Comparison of ENCODE assay signal across 11 cellular contexts in genomic region chr14:41280745-41281144, GRCh38.
DNase-seq lines count a peak whose midpoint lies in the region; ATAC-seq, FAIRE-seq and TF ChIP-seq lines count a peak whose summit lies in the region.
"Had no signal": no experiment of that assay in that cellular context is flagged by ENCODE, and none has a peak within 500 bp of the region (broad histone marks: within the 10 kb centered on the region; RNA-seq: fewer than 3 reads in every experiment).

No MANE protein-coding gene starts in this region.

- H4K20me1 ChIP-seq in OCI-LY7 (ENCODE audit: insufficient read depth, low read length): no peaks in the 10 kb centered on the region

- TF ChIP-seq POLR2A in heart left ventricle (IDR thresholded peaks at IDR 0.05): no peak

- H3K4me1 ChIP-seq in cardiac muscle cell (ENCODE audit: low read depth): no peaks in the 10 kb centered on the region
- H3K4me1 ChIP-seq in heart left ventricle: no peaks in the 10 kb centered on the region
- H3K4me1 ChIP-seq in OCI-LY7 (ENCODE audit: insufficient read depth, low read length, poor library complexity, severe bottlenecking): no peaks in the 10 kb centered on the region
- no peaks in the 10 kb centered on the region for H3K4me1 ChIP-seq in upper lobe of right lung
- H3K4me1 ChIP-seq: testis had no signal

- H3K4me3 ChIP-seq in cardiac muscle cell (no peak overlapping the region), heart left ventricle (no peak overlapping the region), OCI-LY7 (ENCODE audit: low read depth, low read length, poor library complexity, severe bottlenecking) (no peak overlapping the region), upper lobe of right lung (no peak overlapping the region)
- H3K4me3 ChIP-seq: testis had no signal

- CTCF ChIA-PET in OCI-LY7 (lab: Charles Lee; ENCODE audit: unreplicated experiment): no interaction called here

- H3K27me3 ChIP-seq in cardiac muscle cell (no peaks in the 10 kb centered on the region), heart left ventricle (no peaks in the 10 kb centered on the region), upper lobe of right lung (no peaks in the 10 kb centered on the region)
- H3K27me3 ChIP-seq: testis had no signal

- POLR2A ChIA-PET in OCI-LY7 (lab: Charles Lee): no interaction called here

- ATAC-seq in heart left ventricle: no peak
- peak; percentile 24 for ATAC-seq in upper lobe of right lung
- ATAC-seq in HG03108 (IDR thresholded peaks at IDR 0.05; ENCODE audit: unreplicated experiment): no peak

- H3K79me2 ChIP-seq in OCI-LY7 (ENCODE audit: insufficient read depth, low read depth, low read length): no peaks in the 10 kb centered on the region

- H3K27ac ChIP-seq in cardiac muscle cell (no peak overlapping the region), heart left ventricle (no peak overlapping the region), OCI-LY7 (ENCODE audit: low read depth, low read length, poor library complexity, severe bottlenecking) (no peak overlapping the region), upper lobe of right lung (no peak overlapping the region)
- H3K27ac ChIP-seq: testis had no signal

- no peak for FAIRE-seq in frontal cortex (lab: Jason Lieb, UNC)

- H3K4me2 ChIP-seq in OCI-LY7 (ENCODE audit: low read length): no peak overlapping the region

- TF ChIP-seq CTCF in cardiac muscle cell (IDR thresholded peaks at IDR 0.05; ENCODE audit: low read depth, low read length) (peak; percentile 49), heart left ventricle (IDR thresholded peaks at IDR 0.05) (peak in 2 of 12 donors; percentile 7 to 8), OCI-LY7 (conservative IDR thresholded peaks at IDR 0.05; ENCODE audit: low read length) (peak; percentile 35; the same call in 1 of the 2 replicates), upper lobe of right lung (IDR thresholded peaks at IDR 0.05) (peak; percentile 20)

- intact Hi-C loops in heart left ventricle (cut with DNase I): no loop called here
- intact Hi-C loops in OCI-LY7 (cut with micrococcal nuclease; ENCODE audit: unreplicated experiment): no loop called here
- intact Hi-C loops in upper lobe of right lung (cut with DNase I): no loop called here

- H3K9me2 ChIP-seq in OCI-LY7 (ENCODE audit: insufficient read depth, low read length): no peaks in the 10 kb centered on the region

- 9 to 29% (median 18%) methylated on average over 1 of the region's 1 CpG for WGBS in heart left ventricle, 4 donors

- H3K9me3 ChIP-seq in cardiac muscle cell (ENCODE audit: low read depth): no peaks in the 10 kb centered on the region
- H3K9me3 ChIP-seq in heart left ventricle: peaks cover 0 to 2% (median 0%) of the 10 kb centered on the region in 12 donors
- 0 out of 2 replicates have a peak, but pooled peaks cover 3% of the 10 kb centered on the region for H3K9me3 ChIP-seq in OCI-LY7 (ENCODE audit: low read length)
- H3K9me3 ChIP-seq in upper lobe of right lung: no peaks in the 10 kb centered on the region
- H3K9me3 ChIP-seq: testis had no signal

- DNase-seq in cardiac muscle cell (ENCODE audit: low read depth in 1 of 2, low spot score in 1 of 2) (peak; percentile 7 to 48), heart left ventricle (no peak), OCI-LY7 (ENCODE audit: low spot score) (no peak), fibroblast of the conjunctiva (ENCODE audit: low read depth) (peak; percentile 6), upper lobe of right lung (no peak), cerebellar cortex (ENCODE audit: low spot score) (no peak), frontal cortex (ENCODE audit: low spot score in 2 of 2) (no peak)
- DNase-seq: C1 segment of cervical spinal cord; stimulated activated CD4-positive, alpha-beta T cell treated with anti-CD3 and anti-CD28 coated beads, Interleukin-4, amount 100 ng/mL, for 24 hours; testis had no signal

- BruUV-seq in OCI-LY7 (replicated peaks; lab: Mats Ljungman, UMichigan): no TSS peak

- H2AFZ ChIP-seq in OCI-LY7 (ENCODE audit: low read length): no peak overlapping the region

- no peaks in the 10 kb centered on the region for H3K36me3 ChIP-seq in cardiac muscle cell
- no peaks in the 10 kb centered on the region for H3K36me3 ChIP-seq in heart left ventricle
- no peaks in the 10 kb centered on the region for H3K36me3 ChIP-seq in OCI-LY7 (ENCODE audit: insufficient read depth, low read length)
- H3K36me3 ChIP-seq in upper lobe of right lung: no peaks in the 10 kb centered on the region

Comparison
In these comparisons a context has a peak if more than half of its experiments do, and no peak if none do; other contexts are left out.
1. DNase-seq: peak in cardiac muscle cell (2 of 2) and fibroblast of the conjunctiva (single experiment); none in heart left ventricle (0 of 5), OCI-LY7 (single experiment), upper lobe of right lung (single experiment), cerebellar cortex (single experiment) and frontal cortex (0 of 2).